In genomic region chr16:21959050-21959449, GRCh38 we compare ENCODE assay signal across 14 cellular contexts. TPM values are rescaled to one million over a fixed set of nuclear protein-coding genes. Genes with fewer than 3 reads are reported as not detected.
"Had no signal": no experiment of that assay in that cellular context is flagged by ENCODE, and none has a peak within 500 bp of the region (broad histone marks: within the 10 kb centered on the region; RNA-seq: fewer than 3 reads in every experiment).

No MANE protein-coding gene starts in this region.

- H3K4me3 Mint-ChIP-seq: nephron progenitor cell had no signal

- DNase-seq: activated gamma-delta T cell treated with Interleukin-2 at 50 U/mL for 16 hours; heart left ventricle; nephron progenitor cell; SK-N-SH; stimulated activated CD4-positive, alpha-beta T cell treated with anti-CD3 and anti-CD28 coated beads, Interleukin-12 subunit alpha, Interleukin-12 subunit beta, amount 100 ng/mL, for 4 hours; tibial artery; uterus had no signal

- FAIRE-seq: colon, frontal cortex, islet of Langerhans had no signal

- H3K9me3 Mint-ChIP-seq: nephron progenitor cell had no signal

- H3K27ac Mint-ChIP-seq: nephron progenitor cell had no signal

- ATAC-seq: heart left ventricle had no signal

RNA-seq across cellular contexts. Expression of gene PDZD9, which starts 41.9 kb away (rescaled TPM):
- total RNA-seq: cardiac septum, fibroblast of lung, heart left ventricle, lung microvascular endothelial cell, osteocyte, uterus had no signal
